In genomic region chr2:144447535-144447934, GRCh38 we compare ENCODE assay signal across 17 cellular contexts.
DNase-seq lines count a peak whose midpoint lies in the region; ATAC-seq and TF ChIP-seq lines count a peak whose summit lies in the region.
"Had no signal": no experiment of that assay in that cellular context is flagged by ENCODE, and none has a peak within 500 bp of the region (broad histone marks: within the 10 kb centered on the region; RNA-seq: fewer than 3 reads in every experiment).

No MANE protein-coding gene starts in this region.

- H3K27ac ChIP-seq in mesendoderm (ENCODE audit: low read depth, low read length) (no peak overlapping the region), tibial nerve (peak overlapping the region; percentile 17 to 90 (median 74))
- H3K27ac ChIP-seq: RWPE1 had no signal

- H3K27ac Mint-ChIP-seq in natural killer cell, result peak overlapping the region in 1 of 2 donors; percentile 86
- H3K27ac Mint-ChIP-seq in natural killer cell treated with Interleukin-12 subunit alpha and Interleukin-12 subunit beta and Interleukin-15 and Interleukin-18, amount 100 ng/mL, for 72 hours, result peak overlapping the region in 1 of 2 donors; percentile 93
- H3K27ac Mint-ChIP-seq in activated B cell treated with CpG ODN at 0.5 μM for 24 hours, result peak overlapping the region; percentile 53
- H3K27ac Mint-ChIP-seq in effector memory CD8-positive, alpha-beta T cell, result peak overlapping the region in 1 of 2 donors; percentile 91
- H3K27ac Mint-ChIP-seq: CD4-positive, alpha-beta memory T cell; HFFc6 had no signal

- no peak overlapping the region for H4K5ac ChIP-seq in mesendoderm (ENCODE audit: low read length)

- H2BK120ac ChIP-seq in mesendoderm (ENCODE audit: low read depth, low read length), result no peak overlapping the region

- H3K4ac ChIP-seq in mesendoderm (ENCODE audit: low read depth, low read length), result no peak overlapping the region

- ATAC-seq in natural killer cell, result no peak
- ATAC-seq in natural killer cell treated with Interleukin-12 subunit alpha and Interleukin-12 subunit beta and Interleukin-15 and Interleukin-18, amount 100 ng/mL, for 72 hours, result no peak
- no peak for ATAC-seq in activated B cell treated with CpG ODN at 0.5 μM for 24 hours (ENCODE audit: low read depth)
- no peak for ATAC-seq in effector memory CD8-positive, alpha-beta T cell (replicated peaks)
- ATAC-seq in HG03342 (IDR thresholded peaks at IDR 0.05; ENCODE audit: unreplicated experiment), result no peak

- no peaks in the 10 kb centered on the region for H3K79me1 ChIP-seq in mesendoderm (ENCODE audit: low read length)

- no peak overlapping the region for H4K8ac ChIP-seq in mesendoderm (ENCODE audit: low read depth, low read length)

- intact Hi-C loops in natural killer cell (cut with micrococcal nuclease), result no loop called here
- intact Hi-C loops in activated B cell treated with CpG ODN at 0.5 μM for 24 hours (cut with micrococcal nuclease), result no loop called here

- H3K4me2 ChIP-seq in mesendoderm (ENCODE audit: low read length), result no peak overlapping the region

- H3K4me3 ChIP-seq in mesendoderm (ENCODE audit: low read length), result no peak overlapping the region
- no peak overlapping the region for H3K4me3 ChIP-seq in tibial nerve

- H3K9me3 ChIP-seq in tibial nerve, result no peaks in the 10 kb centered on the region

- H3K4me3 Mint-ChIP-seq in natural killer cell (peak overlapping the region; percentile 22), activated B cell treated with CpG ODN at 0.5 μM for 24 hours (no peak overlapping the region)
- H3K4me3 Mint-ChIP-seq in natural killer cell treated with Interleukin-12 subunit alpha and Interleukin-12 subunit beta and Interleukin-15 and Interleukin-18, amount 100 ng/mL, for 72 hours, result no peak overlapping the region
- H3K4me3 Mint-ChIP-seq in effector memory CD8-positive, alpha-beta T cell, result no peak overlapping the region
- H3K4me3 Mint-ChIP-seq: CD4-positive, alpha-beta memory T cell; HFFc6 had no signal

- H2AK5ac ChIP-seq in mesendoderm (ENCODE audit: low read length), result no peak overlapping the region

- no peak overlapping the region for H3K9ac ChIP-seq in mesendoderm (ENCODE audit: low read length)

- no peak for TF ChIP-seq POLR2A in tibial nerve (IDR thresholded peaks at IDR 0.05)

- no CpG with 5 or more reads among the region's 4 CpGs for WGBS in mesendoderm (ENCODE audit: extremely low coverage, insufficient coverage, low lambda C conversion rate)
- WGBS in tibial nerve, 2 donors, result 82 to 84% methylated on average over 4 of the region's 4 CpGs

- DNase-seq in natural killer cell, result no peak
- no peak for DNase-seq in natural killer cell treated with Interleukin-12 subunit alpha and Interleukin-12 subunit beta and Interleukin-15 and Interleukin-18, amount 100 ng/mL, for 72 hours (ENCODE audit: low spot score)
- DNase-seq in activated B cell treated with CpG ODN at 0.5 μM for 24 hours, result no peak
- DNase-seq in mesendoderm, result no peak
- DNase-seq in tibial nerve (ENCODE audit: low spot score in 2 of 2), result no peak
- no peak for DNase-seq in effector memory CD8-positive, alpha-beta T cell
- no peak for DNase-seq in nucleus accumbens (lab: John Stamatoyannopoulos, UW)
- DNase-seq: CD4-positive, alpha-beta memory T cell; GF-D8; HFFc6; KBM-7; NCI-H1105 treated with DMSO at 0.1 percent for 48 hours; NCI-H187; NCI-H69; NK-92 treated with Interleukin-12 subunit alpha and Interleukin-12 subunit beta, amount 100 ng/mL, for 24 hours had no signal

- no peak overlapping the region for H3K23ac ChIP-seq in mesendoderm (ENCODE audit: low read length)

- H3K36me3 ChIP-seq in mesendoderm (ENCODE audit: control insufficient read depth, insufficient read depth, low read length), result no peaks in the 10 kb centered on the region
- H3K36me3 ChIP-seq in tibial nerve, result no peaks in the 10 kb centered on the region

- POLR2A ChIA-PET in activated B cell treated with CpG ODN at 0.5 μM for 24 hours (lab: Charles Lee), result interaction anchor here (0.6 kb wide), 1 partner anchor 146 kb away, joined by 3 read pairs; no protein-coding TSS in a partner anchor

- no peak overlapping the region for H2BK5ac ChIP-seq in mesendoderm (ENCODE audit: low read length)

- H3K79me2 ChIP-seq in mesendoderm (ENCODE audit: control insufficient read depth, insufficient read depth, low read length), result no peaks in the 10 kb centered on the region

- H3K27me3 Mint-ChIP-seq in natural killer cell (ENCODE audit: low read depth in 2 of 2), result no peaks in the 10 kb centered on the region
- no peaks in the 10 kb centered on the region for H3K27me3 Mint-ChIP-seq in natural killer cell treated with Interleukin-12 subunit alpha and Interleukin-12 subunit beta and Interleukin-15 and Interleukin-18, amount 100 ng/mL, for 72 hours
- H3K27me3 Mint-ChIP-seq in activated B cell treated with CpG ODN at 0.5 μM for 24 hours, result no peaks in the 10 kb centered on the region
- no peaks in the 10 kb centered on the region for H3K27me3 Mint-ChIP-seq in effector memory CD8-positive, alpha-beta T cell

- H3K56ac ChIP-seq in mesendoderm (ENCODE audit: low read length), result no peak overlapping the region

- H3K18ac ChIP-seq in mesendoderm (ENCODE audit: low read length), result peak overlapping the region; percentile 16

- peak overlapping the region; percentile 74 for H2BK15ac ChIP-seq in mesendoderm (replicated peaks; ENCODE audit: low read depth)

- no peak for TF ChIP-seq CTCF in natural killer cell (IDR thresholded peaks at IDR 0.05)
- no peak for TF ChIP-seq CTCF in activated B cell treated with CpG ODN at 0.5 μM for 24 hours (IDR thresholded peaks at IDR 0.05)
- no peak for TF ChIP-seq CTCF in tibial nerve (IDR thresholded peaks at IDR 0.05)

- CTCF ChIA-PET in activated B cell treated with CpG ODN at 0.5 μM for 24 hours (lab: Charles Lee), result interaction anchor here (1.1 kb wide), 1 partner anchor 44 kb away, joined by 3 read pairs; no protein-coding TSS in a partner anchor

- no peak for TF ChIP-seq EP300 in tibial nerve (IDR thresholded peaks at IDR 0.05)

- H3K4me1 Mint-ChIP-seq in natural killer cell, result peaks cover 80 to 84% of the 10 kb centered on the region in 2 donors
- peaks cover 62 to 80% of the 10 kb centered on the region in 2 donors for H3K4me1 Mint-ChIP-seq in natural killer cell treated with Interleukin-12 subunit alpha and Interleukin-12 subunit beta and Interleukin-15 and Interleukin-18, amount 100 ng/mL, for 72 hours (ENCODE audit: low read depth in 2 of 2)
- H3K4me1 Mint-ChIP-seq in activated B cell treated with CpG ODN at 0.5 μM for 24 hours, result peaks cover 74% of the 10 kb centered on the region
- peaks cover 32 to 46% of the 10 kb centered on the region in 2 donors for H3K4me1 Mint-ChIP-seq in effector memory CD8-positive, alpha-beta T cell (ENCODE audit: low read depth in 2 of 2)

- H3K9me3 Mint-ChIP-seq in natural killer cell (no peaks in the 10 kb centered on the region), activated B cell treated with CpG ODN at 0.5 μM for 24 hours (no peaks in the 10 kb centered on the region)
- no peaks in the 10 kb centered on the region for H3K9me3 Mint-ChIP-seq in natural killer cell treated with Interleukin-12 subunit alpha and Interleukin-12 subunit beta and Interleukin-15 and Interleukin-18, amount 100 ng/mL, for 72 hours
- no peaks in the 10 kb centered on the region for H3K9me3 Mint-ChIP-seq in effector memory CD8-positive, alpha-beta T cell
- H3K9me3 Mint-ChIP-seq: CD4-positive, alpha-beta memory T cell; HFFc6 had no signal

- peaks cover 8% of the 10 kb centered on the region for H3K36me3 Mint-ChIP-seq in natural killer cell
- peaks cover 20% of the 10 kb centered on the region for H3K36me3 Mint-ChIP-seq in natural killer cell treated with Interleukin-12 subunit alpha and Interleukin-12 subunit beta and Interleukin-15 and Interleukin-18, amount 100 ng/mL, for 72 hours
- H3K36me3 Mint-ChIP-seq in activated B cell treated with CpG ODN at 0.5 μM for 24 hours (ENCODE audit: low read depth), result peaks cover 56% of the 10 kb centered on the region
- H3K36me3 Mint-ChIP-seq in effector memory CD8-positive, alpha-beta T cell (ENCODE audit: insufficient read depth), result peaks cover 40% of the 10 kb centered on the region
- H3K36me3 Mint-ChIP-seq: CD4-positive, alpha-beta memory T cell had no signal

- H3K27me3 ChIP-seq in mesendoderm (ENCODE audit: insufficient read depth, low read length, poor library complexity) (no peaks in the 10 kb centered on the region), tibial nerve (no peaks in the 10 kb centered on the region)

- H3K4me1 ChIP-seq in mesendoderm (ENCODE audit: control insufficient read depth, low read depth, low read length), result peaks cover 20% of the 10 kb centered on the region
- H3K4me1 ChIP-seq in tibial nerve, result peaks cover 0 to 68% (median 19%) of the 10 kb centered on the region in 4 donors
